In genomic region chr4:122922877-122923511, GRCh38 we compare ENCODE assay signal across 8 cellular contexts. TPM values are rescaled to one million over a fixed set of nuclear protein-coding genes. Genes with fewer than 3 reads are reported as not detected.
DNase-seq lines count a peak whose midpoint lies in the region; ATAC-seq and TF ChIP-seq lines count a peak whose summit lies in the region.

No MANE protein-coding gene starts in this region.

- peaks cover 6% of the 10 kb centered on the region for H3K36me3 ChIP-seq in KOPT-K1 (ENCODE audit: insufficient read depth, low read length)
- H3K36me3 ChIP-seq in fibroblast of lung (ENCODE audit: control insufficient read depth, insufficient read depth, low read length): no peaks in the 10 kb centered on the region

- peak overlapping the region; percentile 43 for H3K9ac ChIP-seq in fibroblast of lung (ENCODE audit: insufficient read depth, low read length)

- H3K27me3 Mint-ChIP-seq in natural killer cell (ENCODE audit: low read depth in 2 of 2): no peaks in the 10 kb centered on the region

- no peaks in the 10 kb centered on the region for H3K4me1 ChIP-seq in fibroblast of lung (ENCODE audit: control insufficient read depth, extremely low read depth, insufficient read depth, low read length)

- peak overlapping the region; percentile 97 for H3K4me3 Mint-ChIP-seq in natural killer cell

- H3K4me2 ChIP-seq in fibroblast of lung (ENCODE audit: extremely low read depth, insufficient read depth, low read length): peak overlapping the region; percentile 93

- H3K27ac ChIP-seq in KOPT-K1 (ENCODE audit: low read depth, low read length, poor library complexity, severe bottlenecking) (peak overlapping the region; percentile 94), fibroblast of lung (ENCODE audit: insufficient read depth, low read length) (peak overlapping the region; percentile 63)

- no peaks in the 10 kb centered on the region for H3K4me1 Mint-ChIP-seq in natural killer cell

- no peaks in the 10 kb centered on the region for H3K27me3 ChIP-seq in fibroblast of lung (ENCODE audit: control insufficient read depth, insufficient read depth, low read length)

- H2AFZ ChIP-seq in fibroblast of lung (ENCODE audit: low read length): peak overlapping the region; percentile 94

- H3K27ac Mint-ChIP-seq in natural killer cell: peak overlapping the region; percentile 89 to 92

- peaks cover 44% of the 10 kb centered on the region for H3K79me2 ChIP-seq in fibroblast of lung (ENCODE audit: control insufficient read depth, insufficient read depth, low read length)

- TF ChIP-seq CTCF in fibroblast of lung (conservative IDR thresholded peaks at IDR 0.05 in 1 of 2, IDR thresholded peaks at IDR 0.05 in 1 of 2; ENCODE audit: low read depth in 1 of 2, low read length in 2 of 2) (no peak), natural killer cell (IDR thresholded peaks at IDR 0.05) (no peak)

- DNase-seq in DMS79 (lab: John Stamatoyannopoulos, UW) (peak; percentile 32), RKO (ENCODE audit: low spot score) (peak; percentile 92), fibroblast of lung (ENCODE audit: low read depth in 2 of 2) (peak; percentile 86 to 87), natural killer cell (peak; percentile 68)
- peak; percentile 72 for DNase-seq in activated T-helper 1 cell treated with anti-CD3 and anti-CD28 coated beads, Interleukin-2, amount 50 U/mL, for 16 hours (ENCODE audit: low read depth in 1 of 2, low spot score in 1 of 2)
- peak; percentile 87 for DNase-seq in stimulated activated naive CD8-positive, alpha-beta T cell treated with anti-CD3 and anti-CD28 coated beads, Interleukin-15, Interleukin-2, amounts not matched to agents 100 U/mL and 50 U/mL, for 24 hours

- H4K20me1 ChIP-seq in fibroblast of lung (ENCODE audit: control insufficient read depth, extremely low read depth, insufficient read depth, low read length): no peaks in the 10 kb centered on the region

- ATAC-seq in GM21786 (IDR thresholded peaks at IDR 0.05; ENCODE audit: unreplicated experiment) (peak; percentile 92), natural killer cell (peak; percentile 97 to 98 (median 97))
- peak; percentile 99 for ATAC-seq in stimulated activated naive CD8-positive, alpha-beta T cell treated with anti-CD3 and anti-CD28 coated beads, Interleukin-15, Interleukin-2, amounts not matched to agents 100 U/mL and 50 U/mL, for 24 hours

- intact Hi-C loops in natural killer cell (cut with micrococcal nuclease): loop anchor here (1.0 kb wide), 1 partner anchor 191 kb away; the partner anchor contains the start of gene BBS12

- H3K9me3 ChIP-seq in KOPT-K1 (ENCODE audit: insufficient read depth, low read length, poor library complexity, severe bottlenecking): no peaks in the 10 kb centered on the region
- H3K9me3 ChIP-seq in fibroblast of lung (ENCODE audit: control insufficient read depth, insufficient read depth, low read depth, low read length): no peaks in the 10 kb centered on the region

- H3K36me3 Mint-ChIP-seq in natural killer cell: no peaks in the 10 kb centered on the region

- no peaks in the 10 kb centered on the region for H3K9me3 Mint-ChIP-seq in natural killer cell

- peak overlapping the region; percentile 78 to 86 (median 84) for H3K4me3 ChIP-seq in fibroblast of lung (replicated peaks in 1 of 4; ENCODE audit: control extremely low read depth in 1 of 4, insufficient read depth in 1 of 4, low read depth in 3 of 4, low read length in 4 of 4)

RNA-seq across cellular contexts. Expression of gene NUDT6, which starts 0.6 kb away (rescaled TPM):
- total RNA-seq in fibroblast of lung (6.4 and 8.6 TPM in 2 replicates), natural killer cell (1 to 10 TPM; 3.0 to 4.1 (median 3.0) TPM)
- 5.0 and 5.9 TPM in 2 replicates for polyA plus RNA-seq in fibroblast of lung
- 4.5 and 6.2 TPM in 2 replicates for polyA plus RNA-seq in fibroblast of lung (2012)
- polyA minus RNA-seq in fibroblast of lung (ENCODE audit: low replicate concordance): 0.30 TPM in 1 of 2 replicates, not detected in the other

Comparison
In these comparisons a context has a peak if more than half of its experiments do, and no peak if none do; other contexts are left out.
1. Peak in every context shown above with its lines: DNase-seq, ATAC-seq, H3K4me3 ChIP-seq and H3K27ac ChIP-seq.
2. DNase-seq: peak in every context shown above with its lines; median percentile 92 in RKO; 87 in stimulated activated naive CD8-positive, alpha-beta T cell treated with anti-CD3 and anti-CD28 coated beads, Interleukin-15, Interleukin-2, amounts not matched to agents 100 U/mL and 50 U/mL, for 24 hours; 86 in fibroblast of lung; 72 in activated T-helper 1 cell treated with anti-CD3 and anti-CD28 coated beads, Interleukin-2, amount 50 U/mL, for 16 hours; 68 in natural killer cell; 32 in DMS79.